ENCODE assay signal across 25 cellular contexts in genomic region chr22:19927696-19928095, GRCh38.
"Had no signal": no experiment of that assay in that cellular context is flagged by ENCODE, and none has a peak within 500 bp of the region (broad histone marks: within the 10 kb centered on the region; RNA-seq: fewer than 3 reads in every experiment).

No MANE protein-coding gene starts in this region.

- ATAC-seq: effector memory CD8-positive, alpha-beta T cell; foreskin keratinocyte; gastroesophageal sphincter; heart left ventricle; left colon had no signal

- FAIRE-seq: colon, endometrium, frontal cortex, kidney had no signal

- H3K27ac Mint-ChIP-seq: effector memory CD8-positive, alpha-beta T cell; endodermal cell; immature natural killer cell; memory B cell had no signal

- H3K4me3 Mint-ChIP-seq: effector memory CD8-positive, alpha-beta T cell; endodermal cell; immature natural killer cell; memory B cell; naive thymus-derived CD4-positive, alpha-beta T cell had no signal

- H3K79me2 ChIP-seq: hepatocyte had no signal

- H3K4me1 ChIP-seq: esophagus muscularis mucosa, foreskin keratinocyte, gastroesophageal sphincter, left ventricle myocardium inferior had no signal

- H3K9me3 Mint-ChIP-seq: effector memory CD8-positive, alpha-beta T cell; endodermal cell; immature natural killer cell; memory B cell; naive thymus-derived CD4-positive, alpha-beta T cell had no signal

- H3K27me3 Mint-ChIP-seq: effector memory CD8-positive, alpha-beta T cell; memory B cell; naive thymus-derived CD4-positive, alpha-beta T cell had no signal

- H3K4me3 ChIP-seq: coronary artery, esophagus muscularis mucosa, gastroesophageal sphincter, heart left ventricle, hepatocyte, left ventricle myocardium inferior, lung had no signal

- H3K27ac ChIP-seq: coronary artery, esophagus muscularis mucosa, foreskin keratinocyte, gastroesophageal sphincter, heart left ventricle, hepatocyte, left ventricle myocardium inferior had no signal

- H3K9me3 ChIP-seq: esophagus muscularis mucosa, gastroesophageal sphincter, heart left ventricle, left ventricle myocardium inferior had no signal

- H3K27me3 ChIP-seq: esophagus muscularis mucosa, foreskin keratinocyte, gastroesophageal sphincter, heart left ventricle, hepatocyte had no signal

- DNase-seq: effector CD8-positive, alpha-beta T cell; effector memory CD8-positive, alpha-beta T cell; endodermal cell; foreskin keratinocyte; heart left ventricle; hypothalamus; immature natural killer cell; islet precursor cell; kidney; kidney glomerular epithelial cell; left colon; left ventricle myocardium inferior; mammary epithelial cell; mesendoderm; midbrain; naive thymus-derived CD4-positive, alpha-beta T cell had no signal

- H3K4me1 Mint-ChIP-seq: endodermal cell had no signal

- H2AFZ ChIP-seq: hepatocyte had no signal

- H3K4me2 ChIP-seq: hepatocyte had no signal
